8 cellular contexts compared by ENCODE assay signal in the genomic region with DNA sequence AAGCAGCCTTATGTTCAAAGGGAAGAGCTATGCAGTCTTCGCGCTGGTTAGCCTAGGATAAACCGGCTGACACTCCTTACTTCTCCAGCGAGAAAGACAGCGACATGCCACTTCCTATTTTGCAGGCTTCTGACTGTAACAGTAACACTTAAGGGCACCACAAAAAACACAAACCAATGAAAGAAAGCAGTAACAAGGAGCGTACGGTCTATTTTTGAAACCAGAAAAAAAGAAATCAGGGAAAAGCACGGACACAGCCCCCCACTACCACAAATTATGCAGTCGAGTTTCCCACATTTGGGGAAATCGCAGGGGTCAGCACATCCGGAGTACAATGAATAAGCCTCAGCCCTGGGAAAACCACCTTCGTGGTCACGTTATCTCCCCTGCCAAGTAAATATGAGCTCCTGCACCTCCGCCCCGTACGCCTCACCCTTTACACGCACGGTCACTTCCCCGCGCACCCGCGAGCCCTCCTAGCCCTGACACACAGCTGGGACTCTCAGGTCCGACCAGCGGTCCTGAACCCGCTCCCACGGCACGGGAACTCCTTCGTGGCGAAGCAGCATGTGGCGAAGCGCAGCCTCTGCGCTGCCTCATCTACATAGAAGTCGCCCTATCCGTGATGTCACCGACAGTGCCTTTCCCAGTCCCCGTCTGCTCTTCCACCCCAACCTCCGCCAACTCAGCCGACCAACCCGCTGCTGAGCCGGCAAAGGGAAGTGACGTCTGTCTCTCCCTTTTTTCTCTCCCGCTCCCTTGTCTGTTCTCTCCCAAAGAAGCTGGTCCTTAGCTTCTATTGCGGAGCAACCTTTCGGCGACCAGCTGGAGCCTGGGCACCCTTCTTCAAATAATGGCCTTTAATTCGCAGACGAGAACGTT. TPM values are rescaled to one million over a fixed set of nuclear protein-coding genes. Genes with fewer than 3 reads are reported as not detected.
DNase-seq lines count a peak whose midpoint lies in the region; ATAC-seq and FAIRE-seq lines count a peak whose summit lies in the region.

No MANE protein-coding gene starts in this region.

- DNase-seq in Ammon's horn (ENCODE audit: low spot score) (peak; percentile 98), HTR-8/SVneo (ENCODE audit: insufficient read length, low spot score) (peak; percentile 71), SK-N-MC (ENCODE audit: low read depth, low spot score) (peak; percentile 64), adipocyte (ENCODE audit: low read depth) (peak; percentile 95), cardiac septum (ENCODE audit: low spot score) (peak; percentile 84), trophoblast cell (peak; percentile 70 to 84), ureter (ENCODE audit: low spot score) (peak; percentile 67)

- peak overlapping the region; percentile 52 for H3K4me2 ChIP-seq in trophoblast cell (ENCODE audit: low read length)

- H3K14ac ChIP-seq in trophoblast cell (ENCODE audit: low read length) = peak overlapping the region; percentile 99

- H4K91ac ChIP-seq in trophoblast cell (ENCODE audit: low read depth, low read length) = peak overlapping the region; percentile 99

- peak overlapping the region; percentile 100 for H2BK5ac ChIP-seq in trophoblast cell (ENCODE audit: low read depth, low read length, poor library complexity)

- peak overlapping the region; percentile 93 for H3K18ac ChIP-seq in trophoblast cell (ENCODE audit: low read length)

- H3K27me3 ChIP-seq in adipocyte (replicated peaks; ENCODE audit: control insufficient read depth, insufficient read depth, low read length) = no peaks in the 10 kb centered on the region
- no peaks in the 10 kb centered on the region for H3K27me3 ChIP-seq in trophoblast cell (ENCODE audit: insufficient read depth, low read length)

- H3K4me1 ChIP-seq in adipocyte (ENCODE audit: control insufficient read depth, insufficient read depth, low read length) = peaks cover 10% of the 10 kb centered on the region
- H3K4me1 ChIP-seq in trophoblast cell (ENCODE audit: control insufficient read depth in 1 of 2, insufficient read depth in 2 of 2, low read length in 2 of 2) = peaks cover 0 to 8% of the 10 kb centered on the region in 2 experiments

- no peak overlapping the region for H2BK12ac ChIP-seq in trophoblast cell (ENCODE audit: low read length)

- H4K12ac ChIP-seq in trophoblast cell (ENCODE audit: low read depth, low read length) = peak overlapping the region; percentile 67

- WGBS in trophoblast cell (ENCODE audit: extremely low coverage, insufficient coverage, insufficient read length) = no CpG with 5 or more reads among the region's 48 CpGs

- H2BK120ac ChIP-seq in trophoblast cell (ENCODE audit: insufficient read depth, low read length, poor library complexity) = peak overlapping the region; percentile 100

- peak overlapping the region; percentile 86 for H2AFZ ChIP-seq in trophoblast cell (ENCODE audit: insufficient read depth, low read length, poor library complexity)

- H4K8ac ChIP-seq in trophoblast cell (ENCODE audit: low read depth, low read length) = peak overlapping the region; percentile 97

- ATAC-seq in GM19395 (IDR thresholded peaks at IDR 0.05; ENCODE audit: unreplicated experiment) = peak; percentile 79

- H3K27ac ChIP-seq in SK-N-MC (peak overlapping the region; percentile 92), trophoblast cell (ENCODE audit: low read depth, low read length) (peak overlapping the region; percentile 96)

- FAIRE-seq in HTR-8/SVneo (lab: Jason Lieb, UNC) = no peak

- H3K9ac ChIP-seq in SK-N-MC (ENCODE audit: insufficient read length) (peak overlapping the region; percentile 84), adipocyte (ENCODE audit: low read length) (peak overlapping the region; percentile 87), trophoblast cell (ENCODE audit: low read length) (peak overlapping the region; percentile 57)

- H3K23ac ChIP-seq in trophoblast cell (ENCODE audit: low read length) = no peak overlapping the region

- no peak overlapping the region for H2AK5ac ChIP-seq in trophoblast cell (ENCODE audit: low read length)

- intact Hi-C loops in cardiac septum (cut with DNase I) = no loop called here

- peaks cover 3% of the 10 kb centered on the region for H3K79me1 ChIP-seq in trophoblast cell (ENCODE audit: low read length)

- peak overlapping the region; percentile 81 for H3K4me3 ChIP-seq in SK-N-MC
- peak overlapping the region; percentile 78 for H3K4me3 ChIP-seq in adipocyte (ENCODE audit: low read length)
- peak overlapping the region; percentile 63 for H3K4me3 ChIP-seq in trophoblast cell (ENCODE audit: low read depth, low read length)

- peaks cover 2% of the 10 kb centered on the region for H3K79me2 ChIP-seq in trophoblast cell (ENCODE audit: control insufficient read depth, insufficient read depth, low read length, poor library complexity)

- H3K9me3 ChIP-seq in SK-N-MC (ENCODE audit: low read depth, low read length) = no peaks in the 10 kb centered on the region
- H3K9me3 ChIP-seq in adipocyte (ENCODE audit: control insufficient read depth, low read length) = no peaks in the 10 kb centered on the region
- no peaks in the 10 kb centered on the region for H3K9me3 ChIP-seq in trophoblast cell (ENCODE audit: insufficient read depth, low read depth, low read length)

- H3K4ac ChIP-seq in trophoblast cell (ENCODE audit: low read depth, low read length) = peak overlapping the region; percentile 90

- H3K36me3 ChIP-seq in SK-N-MC (ENCODE audit: insufficient read depth, low read length) (no peaks in the 10 kb centered on the region), adipocyte (ENCODE audit: control insufficient read depth, insufficient read depth, low read length, severe bottlenecking) (no peaks in the 10 kb centered on the region), trophoblast cell (ENCODE audit: control insufficient read depth in 1 of 2, insufficient read depth in 2 of 2, low read length in 2 of 2) (no peaks in the 10 kb centered on the region)

RNA-seq across cellular contexts. Expression of a gene that starts 40.9 kb away (rescaled TPM):
- not detected for total RNA-seq in cardiac septum
- not detected in 2 replicates for polyA plus RNA-seq in trophoblast cell (2013)
- total RNA-seq in ureter = not detected

Comparison
In these comparisons a context has a peak if more than half of its experiments do, and no peak if none do; other contexts are left out.
1. Peak in every context shown above with its lines: DNase-seq, ATAC-seq, H3K4me3 ChIP-seq and H3K27ac ChIP-seq.